Comparison of ENCODE assay signal across 17 cellular contexts in genomic region chr3:72836923-72837322, GRCh38. TPM values are rescaled to one million over a fixed set of nuclear protein-coding genes. Genes with fewer than 3 reads are reported as not detected.
DNase-seq lines count a peak whose midpoint lies in the region; ATAC-seq, FAIRE-seq and TF ChIP-seq lines count a peak whose summit lies in the region.
"Had no signal": no experiment of that assay in that cellular context is flagged by ENCODE, and none has a peak within 500 bp of the region (broad histone marks: within the 10 kb centered on the region; RNA-seq: fewer than 3 reads in every experiment).

No MANE protein-coding gene starts in this region.

- ATAC-seq in lower lobe of right lung (peak in 1 of 2 donors; percentile 65), thoracic aorta (ENCODE audit: insufficient number of reproducible peaks, low FRiP score, low read depth) (peak; percentile 50), GM18519 (IDR thresholded peaks at IDR 0.05; ENCODE audit: low FRiP score, unreplicated experiment) (no peak)
- ATAC-seq: left colon, T-cell had no signal

- DNase-seq in NCI-H1092 treated with DMSO at 0.1 percent for 48 hours (lab: John Stamatoyannopoulos, UW) (peak; percentile 20), NCI-H1092 (lab: John Stamatoyannopoulos, UW) (no peak), dorsolateral prefrontal cortex (peak; percentile 47 to 80 (median 73)), lower lobe of right lung (peak; percentile 51), thoracic aorta (ENCODE audit: low spot score) (peak; percentile 54), H54 (ENCODE audit: insufficient read length, low spot score) (no peak), NCI-H146 (lab: John Stamatoyannopoulos, UW) (no peak)
- DNase-seq: 8988T; activated CD4-positive, CD25-positive, alpha-beta regulatory T cell treated with anti-CD3 and anti-CD28 coated beads, Interleukin-2, amount 50 U/mL, for 72 hours; NCI-H345; PC-9; T-cell had no signal

- H3K27me3 ChIP-seq in dorsolateral prefrontal cortex (no peaks in the 10 kb centered on the region), lower lobe of right lung (ENCODE audit: low read depth) (no peaks in the 10 kb centered on the region), thoracic aorta (replicated peaks; ENCODE audit: insufficient read depth) (no peaks in the 10 kb centered on the region)
- H3K27me3 ChIP-seq: suprapubic skin had no signal

- H3K9me3 ChIP-seq in lower lobe of right lung (no peaks in the 10 kb centered on the region), thoracic aorta (no peaks in the 10 kb centered on the region)
- H3K9me3 ChIP-seq: suprapubic skin had no signal

- FAIRE-seq in H54 (lab: Jason Lieb, UNC) = no peak
- FAIRE-seq: D721Med had no signal

- peak overlapping the region in 4 of 59 donors; percentile 8 to 26 (median 14) for H3K27ac ChIP-seq in dorsolateral prefrontal cortex
- H3K27ac ChIP-seq in lower lobe of right lung = no peak overlapping the region
- no peak overlapping the region for H3K27ac ChIP-seq in thoracic aorta
- H3K27ac ChIP-seq: PC-9, suprapubic skin had no signal

- intact Hi-C loops in dorsolateral prefrontal cortex (cut with DNase I) = loop anchor here (5.0 to 10.0 kb wide), 2 partner anchors 220 to 1122 kb away; no protein-coding TSS in a partner anchor
- intact Hi-C loops in lower lobe of right lung (cut with DNase I) = no loop called here

- H3K4me3 ChIP-seq in dorsolateral prefrontal cortex (no peak overlapping the region), lower lobe of right lung (no peak overlapping the region), thoracic aorta (no peak overlapping the region)
- H3K4me3 ChIP-seq: PC-9, smooth muscle cell, suprapubic skin had no signal

- TF ChIP-seq POLR2A in H54 (IDR thresholded peaks at IDR 0.05; ENCODE audit: low read depth, low read length) = no peak

- peaks cover 76% of the 10 kb centered on the region for H3K36me3 ChIP-seq in lower lobe of right lung
- H3K36me3 ChIP-seq in thoracic aorta = no peaks in the 10 kb centered on the region

- no peaks in the 10 kb centered on the region for H3K4me1 ChIP-seq in lower lobe of right lung
- H3K4me1 ChIP-seq in thoracic aorta (ENCODE audit: control insufficient read depth in 1 of 2, low read depth in 2 of 2) = peaks cover 8 to 9% of the 10 kb centered on the region in 2 donors

- TF ChIP-seq CTCF in dorsolateral prefrontal cortex (IDR thresholded peaks at IDR 0.05 in 54 of 56, conservative IDR thresholded peaks at IDR 0.05 in 2 of 56; ENCODE audit: low read depth in 1 of 56, partially characterized antibody in 56 of 56) (peak in 23 of 56 donors; percentile 6 to 44 (median 22)), lower lobe of right lung (IDR thresholded peaks at IDR 0.05) (no peak), thoracic aorta (IDR thresholded peaks at IDR 0.05) (peak; percentile 31)

RNA-seq across cellular contexts. Expression of gene SHQ1, which starts 11.3 kb away (rescaled TPM):
- 10 to 100 TPM; 14.8 to 39.4 (median 25.9) TPM for total RNA-seq in dorsolateral prefrontal cortex
- 16.8 TPM for total RNA-seq in lower lobe of right lung
- total RNA-seq in thoracic aorta = 10 to 100 TPM in 1 of 2 donors, 1 to 10 TPM in 1; 4.5 to 12.3 TPM

RNA-seq across cellular contexts. Expression of gene GXYLT2, which starts 50.9 kb away (rescaled TPM):
- total RNA-seq in dorsolateral prefrontal cortex (10 to 100 TPM in 46 of 120 experiments, 1 to 10 TPM in 74; 4.5 to 19.1 (median 9.2) TPM), lower lobe of right lung (6.7 TPM), thoracic aorta (10 to 100 TPM; 32.4 to 35.1 TPM)

Comparison
In these comparisons a context has a peak if more than half of its experiments do, and no peak if none do; other contexts are left out.
1. DNase-seq: peak in NCI-H1092 treated with DMSO at 0.1 percent for 48 hours (single experiment), dorsolateral prefrontal cortex (10 of 10), lower lobe of right lung (single experiment) and thoracic aorta (single experiment); none in NCI-H1092 (single experiment), H54 (single experiment) and NCI-H146 (single experiment).